ENCODE assay signal across 25 cellular contexts in the genomic region with DNA sequence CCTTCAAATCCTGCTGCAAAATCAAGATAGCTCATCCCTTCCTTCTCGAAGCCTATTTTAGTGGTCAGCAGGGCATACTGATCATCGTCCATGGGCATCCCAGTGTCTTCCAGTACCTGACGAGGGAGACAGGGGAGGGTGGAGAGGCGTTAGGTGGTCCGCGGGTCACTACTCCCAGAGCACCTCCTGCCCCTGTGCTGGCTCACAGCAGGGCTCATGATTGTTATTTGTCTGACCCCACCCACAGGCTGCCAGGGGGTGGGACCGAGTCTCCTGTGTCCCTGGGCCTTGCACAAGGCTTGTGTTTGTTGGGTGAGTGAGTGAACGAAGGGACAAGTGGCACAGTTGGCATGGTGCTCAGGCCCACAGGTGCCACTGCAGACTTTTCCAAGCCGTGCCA.
"Had no signal": no experiment of that assay in that cellular context is flagged by ENCODE, and none has a peak within 500 bp of the region (broad histone marks: within the 10 kb centered on the region; RNA-seq: fewer than 3 reads in every experiment).

No MANE protein-coding gene starts in this region.

- H3K4me1 ChIP-seq: colonic mucosa, foreskin keratinocyte, heart right ventricle, left lung, lower lobe of right lung had no signal

- H3K4me3 Mint-ChIP-seq: dendritic cell treated with granulocyte-macrophage colony-stimulating factor and Interleukin-4, amounts not matched to agents 40 ng/mL and 50 ng/mL, for 4 days; effector memory CD8-positive, alpha-beta T cell; endodermal cell; mesothelial cell of epicardium; naive B cell had no signal

- H3K4me1 Mint-ChIP-seq: endodermal cell, naive B cell had no signal

- H3K4me3 ChIP-seq: colonic mucosa, heart right ventricle, left lung, lower lobe of right lung, mucosa of descending colon had no signal

- ATAC-seq: effector memory CD8-positive, alpha-beta T cell; esophagus mucosa; foreskin keratinocyte; heart right ventricle; left cardiac atrium; left lung; left ventricle myocardium superior; lower lobe of right lung; mucosa of descending colon had no signal

- DNase-seq: colonic mucosa; cortex of kidney; effector CD8-positive, alpha-beta T cell; effector memory CD8-positive, alpha-beta T cell; endodermal cell; erythroblast; foreskin keratinocyte; glutamatergic neuron; head of caudate nucleus; heart right ventricle; left cardiac atrium; left lung; left ventricle myocardium superior; lower lobe of right lung; mesenchymal stem cell; mucosa of descending colon; naive B cell had no signal

- H3K36me3 ChIP-seq: colonic mucosa, heart right ventricle, left lung, lower lobe of right lung had no signal

- H3K27me3 ChIP-seq: colonic mucosa, foreskin keratinocyte, heart right ventricle, left lung had no signal

- FAIRE-seq: endometrium, frontal cortex, islet of Langerhans, keratinocyte had no signal

- H3K9me3 ChIP-seq: colonic mucosa had no signal

- H3K27ac ChIP-seq: colonic mucosa, epithelial cell of prostate, foreskin keratinocyte, heart right ventricle, left lung, lower lobe of right lung had no signal

- H3K27ac Mint-ChIP-seq: dendritic cell treated with granulocyte-macrophage colony-stimulating factor and Interleukin-4, amounts not matched to agents 40 ng/mL and 50 ng/mL, for 4 days; effector memory CD8-positive, alpha-beta T cell; endodermal cell; mesothelial cell of epicardium had no signal
